ENCODE assay signal across 8 cellular contexts in the genomic region with DNA sequence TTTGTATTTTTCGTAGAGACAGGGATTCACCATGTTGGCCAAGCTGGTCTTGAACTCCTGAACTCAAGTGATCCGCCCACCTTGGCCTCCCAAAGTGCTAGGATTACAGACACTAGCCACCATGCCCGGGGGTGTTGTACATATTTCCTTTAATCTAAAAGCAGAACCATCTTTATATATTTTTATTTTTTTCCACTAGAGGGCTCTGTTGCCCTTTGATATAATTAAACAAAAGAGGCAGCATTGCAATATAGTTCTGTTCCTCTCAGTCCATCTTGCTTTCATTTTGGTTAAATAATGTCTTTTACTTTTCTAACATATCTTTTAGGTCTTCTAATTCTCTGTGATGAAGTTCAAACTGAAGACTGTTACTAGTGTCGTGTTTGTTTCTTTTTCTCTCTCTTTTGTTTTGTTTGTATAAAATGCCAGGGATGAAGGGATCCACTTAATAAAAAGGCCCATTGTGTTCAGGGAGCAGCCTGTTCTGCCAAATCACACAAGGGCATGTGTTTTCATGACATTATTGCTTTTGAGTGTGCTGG. TPM values are rescaled to one million over a fixed set of nuclear protein-coding genes. Genes with fewer than 3 reads are reported as not detected.
A peak's percentile ranks its signal among the peaks of the same experiment; 100 is the strongest.
DNase-seq lines count a peak whose midpoint lies in the region; ATAC-seq and TF ChIP-seq lines count a peak whose summit lies in the region.
"Had no signal": no experiment of that assay in that cellular context is flagged by ENCODE, and none has a peak within 500 bp of the region (broad histone marks: within the 10 kb centered on the region; RNA-seq: fewer than 3 reads in every experiment).

No MANE protein-coding gene starts in this region.

- H2BK20ac ChIP-seq in IMR-90 (ENCODE audit: low read depth, low read length): no peak overlapping the region

- no peak overlapping the region for H3K4ac ChIP-seq in IMR-90 (ENCODE audit: low read depth, low read length)

- H3K27me3 Mint-ChIP-seq in MCF 10A (ENCODE audit: insufficient read depth, unreplicated experiment): no peaks in the 10 kb centered on the region
- H3K27me3 Mint-ChIP-seq: activated naive CD4-positive, alpha-beta T cell treated with anti-CD3 and anti-CD28 coated beads, Interleukin-2, amount 50 U/mL, for 24 hours had no signal

- CTCF ChIA-PET in IMR-90 (lab: Yijun Ruan, JAX) (interaction anchor here (0.7 to 1.0 kb wide), 2 partner anchors 19 to 113 kb away, joined by 3 to 4 read pairs; no protein-coding TSS in a partner anchor), OCI-LY7 (lab: Charles Lee; ENCODE audit: unreplicated experiment) (no interaction called here), MCF 10A (lab: Yijun Ruan, JAX) (interaction anchor here (0.6 to 6.3 kb wide), 26 partner anchors 9 to 1485 kb away, joined by 3 to 44 read pairs (median 4); partner anchors contain the start of genes MAF and WWOX)

- no peak overlapping the region for H2BK15ac ChIP-seq in IMR-90 (ENCODE audit: low read depth, low read length)

- H4K20me1 ChIP-seq in IMR-90 (ENCODE audit: insufficient read depth, low read length) (no peaks in the 10 kb centered on the region), OCI-LY7 (ENCODE audit: insufficient read depth, low read length) (no peaks in the 10 kb centered on the region)

- no peak overlapping the region for H4K91ac ChIP-seq in IMR-90 (ENCODE audit: insufficient read depth, low read depth, low read length)

- H3K36me3 Mint-ChIP-seq in MCF 10A (ENCODE audit: insufficient read depth, unreplicated experiment): no peaks in the 10 kb centered on the region

- peaks cover 4% of the 10 kb centered on the region; the same call in 1 of the 2 replicates for H3K4me1 ChIP-seq in IMR-90 (ENCODE audit: control insufficient read depth, insufficient read depth, low read length)
- no peaks in the 10 kb centered on the region for H3K4me1 ChIP-seq in OCI-LY7 (ENCODE audit: insufficient read depth, low read length, poor library complexity, severe bottlenecking)

- H3K9me2 ChIP-seq in OCI-LY7 (ENCODE audit: insufficient read depth, low read length): no peaks in the 10 kb centered on the region

- H3K9me1 ChIP-seq in IMR-90 (ENCODE audit: insufficient read depth, low read length): no peaks in the 10 kb centered on the region

- H3K27ac Mint-ChIP-seq in MCF 10A (ENCODE audit: low read depth, unreplicated experiment): no peak overlapping the region
- H3K27ac Mint-ChIP-seq: activated naive CD4-positive, alpha-beta T cell treated with anti-CD3 and anti-CD28 coated beads, Interleukin-2, amount 50 U/mL, for 24 hours had no signal

- H3K27me3 ChIP-seq in IMR-90 (ENCODE audit: control insufficient read depth, insufficient read depth, low read length): no peaks in the 10 kb centered on the region

- H2AK9ac ChIP-seq in IMR-90 (replicated peaks; ENCODE audit: low read depth, low read length, poor library complexity): no peak overlapping the region

- H3K56ac ChIP-seq in IMR-90 (ENCODE audit: extremely low read depth, insufficient read depth, low read length): no peak overlapping the region

- no peak overlapping the region for H4K8ac ChIP-seq in IMR-90 (ENCODE audit: low read depth in 2 of 2, low read length in 2 of 2)

- H3K79me2 ChIP-seq in OCI-LY7 (ENCODE audit: insufficient read depth, low read depth, low read length): no peaks in the 10 kb centered on the region

- H2BK5ac ChIP-seq in IMR-90 (ENCODE audit: low read depth, low read length, poor library complexity, severe bottlenecking): no peak overlapping the region

- dilution Hi-C loops in IMR-90 (cut with HindIII; ENCODE audit: low sequenced_read_pairs, unreplicated experiment): no loop called here

- H3K36me3 ChIP-seq in IMR-90 (ENCODE audit: control insufficient read depth, insufficient read depth, low read length) (no peaks in the 10 kb centered on the region), OCI-LY7 (ENCODE audit: insufficient read depth, low read length) (0 out of 2 replicates have a peak, but pooled peaks cover 6% of the 10 kb centered on the region)

- H3K27ac ChIP-seq in IMR-90 (ENCODE audit: insufficient read depth, low read length): peak overlapping the region; percentile 29; the same call in 1 of the 2 replicates
- no peak overlapping the region for H3K27ac ChIP-seq in OCI-LY7 (ENCODE audit: low read depth, low read length, poor library complexity, severe bottlenecking)
- H3K27ac ChIP-seq in substantia nigra (ENCODE audit: low read depth, low read length, poor library complexity, severe bottlenecking): peak overlapping the region; percentile 96

- H3K23ac ChIP-seq in IMR-90 (ENCODE audit: low read depth, low read length): no peak overlapping the region

- no peak overlapping the region for H3K4me3 ChIP-seq in IMR-90 (ENCODE audit: insufficient read depth, low read depth, low read length)
- no peak overlapping the region for H3K4me3 ChIP-seq in OCI-LY7 (ENCODE audit: low read depth, low read length, poor library complexity, severe bottlenecking)

- POLR2A ChIA-PET in IMR-90 (lab: Charles Lee; ENCODE audit: unreplicated experiment): no interaction called here
- POLR2A ChIA-PET in OCI-LY7 (lab: Charles Lee): no interaction called here
- POLR2A ChIA-PET in MCF 10A (lab: Yijun Ruan, JAX): no interaction called here

- no peak overlapping the region for H3K14ac ChIP-seq in IMR-90 (replicated peaks; ENCODE audit: low read depth, low read length)

- no peak overlapping the region; the same call in 1 of the 2 replicates for H3K4me2 ChIP-seq in IMR-90 (ENCODE audit: low read depth, low read length)
- no peak overlapping the region for H3K4me2 ChIP-seq in OCI-LY7 (ENCODE audit: low read length)

- no TSS peak for BruUV-seq in IMR-90 (replicated peaks; lab: Mats Ljungman, UMichigan)
- BruUV-seq in OCI-LY7 (replicated peaks; lab: Mats Ljungman, UMichigan): no TSS peak
- no TSS peak for BruUV-seq in MCF 10A (replicated peaks; lab: Mats Ljungman, UMichigan)

- no peak overlapping the region for H2AK5ac ChIP-seq in IMR-90 (ENCODE audit: low read depth, low read length)

- no peak for TF ChIP-seq POLR2A in IMR-90 (IDR thresholded peaks at IDR 0.05; ENCODE audit: low read depth, low read length)

- no peak overlapping the region for H2BK120ac ChIP-seq in IMR-90 (ENCODE audit: low read depth, low read length)

- intact Hi-C loops in IMR-90 (cut with micrococcal nuclease): loop anchor here (1.0 to 10.0 kb wide), 3 partner anchors 112 to 1480 kb away; no protein-coding TSS in a partner anchor
- intact Hi-C loops in OCI-LY7 (cut with micrococcal nuclease; ENCODE audit: unreplicated experiment): loop anchor here (1.0 to 10.0 kb wide), 5 partner anchors 112 to 1482 kb away; partner anchors contain the start of gene MAF
- intact Hi-C loops in MCF 10A (cut with micrococcal nuclease): loop anchor here (1.0 to 10.0 kb wide), 5 partner anchors 112 to 1479 kb away; partner anchors contain the start of gene MAF

- no peak overlapping the region for H3K4me3 Mint-ChIP-seq in MCF 10A (ENCODE audit: unreplicated experiment)
- H3K4me3 Mint-ChIP-seq: activated naive CD4-positive, alpha-beta T cell treated with anti-CD3 and anti-CD28 coated beads, Interleukin-2, amount 50 U/mL, for 24 hours had no signal

- H2AFZ ChIP-seq in IMR-90 (replicated peaks; ENCODE audit: low read length, poor library complexity) (no peak overlapping the region), OCI-LY7 (ENCODE audit: low read length) (no peak overlapping the region)

- no CpG with 5 or more reads among the region's 4 CpGs for WGBS in IMR-90 (ENCODE audit: extremely low coverage in 2 of 2, insufficient read length in 1 of 2), 2 experiments

- no peak overlapping the region for H4K5ac ChIP-seq in IMR-90 (ENCODE audit: low read depth, low read length)

- ATAC-seq in GM21390 (IDR thresholded peaks at IDR 0.05; ENCODE audit: unreplicated experiment): peak; percentile 93
- ATAC-seq in IMR-90 (ENCODE audit: low read depth): peak; percentile 92

- TF ChIP-seq CTCF in IMR-90 (conservative IDR thresholded peaks at IDR 0.05; ENCODE audit: low read depth, low read length) (peak; percentile 61), OCI-LY7 (conservative IDR thresholded peaks at IDR 0.05; ENCODE audit: low read length) (peak; percentile 80), MCF 10A (IDR thresholded peaks at IDR 0.05; ENCODE audit: unreplicated experiment) (peak; percentile 51)

- no peaks in the 10 kb centered on the region for H3K9me3 ChIP-seq in IMR-90 (ENCODE audit: control insufficient read depth, insufficient read depth, low read length)
- no peaks in the 10 kb centered on the region for H3K9me3 ChIP-seq in OCI-LY7 (ENCODE audit: low read length)

- H3K9ac ChIP-seq in IMR-90 (ENCODE audit: low read depth, low read length): no peak overlapping the region

- H3K18ac ChIP-seq in IMR-90 (ENCODE audit: low read depth, low read length): no peak overlapping the region

- DNase-seq in G401 (ENCODE audit: low spot score): peak; percentile 85
- peak; percentile 53 for DNase-seq in IMR-90
- peak; percentile 63 for DNase-seq in OCI-LY7 (ENCODE audit: low spot score)
- peak; percentile 75 for DNase-seq in MCF 10A (ENCODE audit: unreplicated experiment)
- DNase-seq in inferior parietal cortex (ENCODE audit: extremely low spot score): peak; percentile 85
- peak in 26 of 49 donors; percentile 3 to 55 (median 16) for DNase-seq in substantia nigra (lab: John Stamatoyannopoulos, UW)

- H3K9me3 Mint-ChIP-seq in MCF 10A (ENCODE audit: unreplicated experiment): no peaks in the 10 kb centered on the region
- H3K9me3 Mint-ChIP-seq: activated naive CD4-positive, alpha-beta T cell treated with anti-CD3 and anti-CD28 coated beads, Interleukin-2, amount 50 U/mL, for 24 hours had no signal

- peak; percentile 65 for TF ChIP-seq RAD21 in IMR-90 (IDR thresholded peaks at IDR 0.05; ENCODE audit: low read length)

- in situ Hi-C loops in G401 (cut with HindIII; ENCODE audit: low sequenced_read_pairs): no loop called here
- in situ Hi-C loops in IMR-90 (cut with MboI; ENCODE audit: low sequenced_read_pairs): loop anchor here (10.0 kb wide), 1 partner anchor 1482 kb away; the partner anchor contains the start of gene MAF

- H3K79me1 ChIP-seq in IMR-90 (ENCODE audit: low read depth in 1 of 2, low read length in 2 of 2): no peaks in the 10 kb centered on the region

- peaks cover 6% of the 10 kb centered on the region for H3K4me1 Mint-ChIP-seq in MCF 10A (ENCODE audit: insufficient read depth, unreplicated experiment)

TF ChIP-seq in IMR-90, 13 proteins besides CTCF, POLR2A, EP300 and RAD21 (continues in another document):
- TF ChIP-seq CHD1 (IDR thresholded peaks at IDR 0.05; ENCODE audit: low read depth, low read length) (no peak), RCOR1 (IDR thresholded peaks at IDR 0.05; ENCODE audit: insufficient replicate concordance, low read length) (no peak), RFX5 (IDR thresholded peaks at IDR 0.05; ENCODE audit: low read depth, low read length) (no peak), MXI1 (IDR thresholded peaks at IDR 0.05; ENCODE audit: borderline replicate concordance, low read depth, low read length) (no peak), NFE2L2 (IDR thresholded peaks at IDR 0.05; ENCODE audit: low read depth, low read length) (no peak)

RNA-seq across cellular contexts. Expression of gene WWOX, which starts 23.4 kb away (rescaled TPM):
- total RNA-seq in G401 (2014; rRNA removed; shearing (Covaris generic)): 31.1 and 38.9 TPM in 2 replicates
- 5.4 and 8.9 TPM in 2 replicates for total RNA-seq in IMR-90 (2012; rRNA removed)
- 2.7 and 3.2 TPM in 2 replicates for polyA plus RNA-seq in IMR-90 (2012; rRNA removed)
- 3.3 and 3.9 TPM in 2 replicates for polyA plus RNA-seq in IMR-90 (2012; cell fraction: cytosol; rRNA removed)
- polyA plus RNA-seq in IMR-90 (2012; cell fraction: nucleus; rRNA removed; ENCODE audit: low replicate concordance): 3.7 and 7.0 TPM in 2 replicates
- 47.6 and 70.2 TPM in 2 replicates for total RNA-seq in OCI-LY7 (2014; rRNA removed; shearing (Covaris generic))
- total RNA-seq in OCI-LY7 (2022): 40.2 and 50.7 TPM in 2 replicates
- 15.5 and 18.1 TPM in 2 replicates for total RNA-seq in MCF 10A (2022)

Comparison
In these comparisons a context has a peak if more than half of its experiments do, and no peak if none do; other contexts are left out.
1. DNase-seq: peak in every context shown above with its lines; median percentile 85 in G401; 85 in inferior parietal cortex; 75 in MCF 10A; 63 in OCI-LY7; 53 in IMR-90; 16 in substantia nigra.